ENCODE assay signal across 10 cellular contexts in genomic region chrX:110414679-110415439, GRCh38.
DNase-seq lines count a peak whose midpoint lies in the region; ATAC-seq lines count a peak whose summit lies in the region.
"Had no signal": no experiment of that assay in that cellular context is flagged by ENCODE, and none has a peak within 500 bp of the region (broad histone marks: within the 10 kb centered on the region; RNA-seq: fewer than 3 reads in every experiment).

No MANE protein-coding gene starts in this region.

- DNase-seq in fibroblast of peridontal ligament (ENCODE audit: extremely low read depth) (peak; percentile 67), SKM-1 treated with dmso at 0.1 percent for 144 hours (lab: John Stamatoyannopoulos, UW; ENCODE audit: unreplicated experiment) (no peak), CD1c-positive myeloid dendritic cell (ENCODE audit: extremely low spot score) (no peak), OCI-M2 (lab: John Stamatoyannopoulos, UW; ENCODE audit: unreplicated experiment) (no peak)
- no peak for DNase-seq in activated CD8-positive, alpha-beta memory T cell treated with anti-CD3 and anti-CD28 coated beads, Interleukin-2, amount 50 U/mL, for 4 hours
- DNase-seq: gastrocnemius medialis, ovary had no signal

- ATAC-seq in GM18517 (IDR thresholded peaks at IDR 0.05; ENCODE audit: unreplicated experiment) = peak; percentile 81
- peak; percentile 63 for ATAC-seq in GM21737 (IDR thresholded peaks at IDR 0.05; ENCODE audit: unreplicated experiment)
- peak; percentile 68 for ATAC-seq in HG03460 (IDR thresholded peaks at IDR 0.05; ENCODE audit: unreplicated experiment)
- ATAC-seq: gastrocnemius medialis had no signal
